Comparison of ENCODE assay signal across 1 cellular context in the genomic region with DNA sequence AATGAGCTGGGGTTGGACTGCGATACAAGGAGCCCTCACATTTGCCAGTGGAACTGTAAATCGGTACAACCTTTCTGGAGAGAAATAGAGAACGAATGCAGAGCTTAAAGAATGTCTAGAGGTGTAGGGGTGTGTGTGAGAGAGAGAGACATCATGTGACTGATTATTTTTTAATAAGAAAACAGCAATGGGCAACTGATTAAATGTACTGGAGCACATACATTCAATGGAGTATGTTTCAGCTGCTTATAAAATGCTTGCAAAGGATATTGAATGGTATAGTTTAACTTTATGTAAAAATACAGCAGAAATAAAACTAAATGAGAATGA.
TF ChIP-seq lines count a peak whose summit lies in the region.

No MANE protein-coding gene starts in this region.

TF ChIP-seq in HEK293, 187 proteins besides CTCF, POLR2A, EP300 and RAD21 (continued from another document):
- TF ChIP-seq REST (tag by site-specific recombination; IDR thresholded peaks at IDR 0.05): no peak
- TF ChIP-seq ZNF423 (tag by site-specific recombination; IDR thresholded peaks at IDR 0.05): no peak
- no peak for TF ChIP-seq KLF9 (tag by site-specific recombination; IDR thresholded peaks at IDR 0.05; ENCODE audit: low read depth)
- no peak for TF ChIP-seq ZNF114 (tag by site-specific recombination; IDR thresholded peaks at IDR 0.05)
- no peak for TF ChIP-seq YY2 (tag by site-specific recombination; IDR thresholded peaks at IDR 0.05)
- no peak for TF ChIP-seq SP7 (tag by site-specific recombination; IDR thresholded peaks at IDR 0.05)
